ENCODE assay signal across 9 cellular contexts in genomic region chr21:19987671-19988070, GRCh38.
"Had no signal": no experiment of that assay in that cellular context is flagged by ENCODE, and none has a peak within 500 bp of the region (broad histone marks: within the 10 kb centered on the region; RNA-seq: fewer than 3 reads in every experiment).

No MANE protein-coding gene starts in this region.

- H3K9me3 ChIP-seq: HAP-1 had no signal

- H3K4me1 ChIP-seq: HAP-1 had no signal

- H3K27ac Mint-ChIP-seq: GM23338, H9, HFFc6 had no signal

- H3K36me3 ChIP-seq: HAP-1 had no signal

- ATAC-seq: GM23338, HCT116 had no signal

- H3K4me3 ChIP-seq: GM23248, GM23338, HAP-1 had no signal

- DNase-seq: GM23248, GOT3, H7, H9, HCEC 1CT, HFFc6 had no signal

- H3K4me3 Mint-ChIP-seq: GM23338, H9, HFFc6 had no signal

- H3K9me3 Mint-ChIP-seq: GM23338, H9 had no signal

- H3K4me1 Mint-ChIP-seq: GM23338, H9 had no signal
